Comparison of ENCODE assay signal across 16 cellular contexts in the genomic region with DNA sequence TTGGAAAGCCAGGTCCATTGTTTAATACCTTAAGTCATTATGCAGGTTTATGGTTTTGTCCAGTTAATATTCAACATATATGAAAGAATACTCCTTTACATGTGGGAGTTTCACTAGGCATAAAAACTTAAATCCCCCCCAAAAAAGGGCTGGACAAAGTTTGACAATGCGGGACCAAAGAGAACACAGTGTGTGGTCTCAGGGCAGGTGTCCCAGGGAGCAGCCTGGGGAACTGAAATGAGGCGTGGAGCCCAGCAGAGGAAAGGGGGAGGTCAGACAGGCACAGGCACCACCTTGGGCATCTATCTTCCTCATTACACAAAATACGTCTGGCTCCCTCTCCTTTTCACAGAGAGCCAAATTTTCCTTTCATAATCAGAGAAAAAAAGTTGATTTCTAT. TPM values are rescaled to one million over a fixed set of nuclear protein-coding genes. Genes with fewer than 3 reads are reported as not detected.
"Had no signal": no experiment of that assay in that cellular context is flagged by ENCODE, and none has a peak within 500 bp of the region (broad histone marks: within the 10 kb centered on the region; RNA-seq: fewer than 3 reads in every experiment).

No MANE protein-coding gene starts in this region.

- H3K27ac ChIP-seq: adrenal gland, epithelial cell of prostate, foreskin keratinocyte, ovary, sigmoid colon had no signal

- DNase-seq: activated CD4-positive, alpha-beta T cell treated with anti-CD3 and anti-CD28 coated beads for 36 hours; activated CD4-positive, alpha-beta T cell treated with anti-CD3 and anti-CD28 coated beads, Interleukin-2, amount 50 U/mL, for 48 hours; activated gamma-delta T cell treated with Interleukin-2 at 50 U/mL for 16 hours; adrenal gland; effector memory CD8-positive, alpha-beta T cell; foreskin keratinocyte; kidney; mesendoderm; natural killer cell; ovary; sigmoid colon; stimulated activated CD8-positive, alpha-beta memory T cell treated with anti-CD3 and anti-CD28 coated beads, Interleukin-4, amount 100 ng/mL, for 48 hours; stimulated activated naive CD4-positive, alpha-beta T cell had no signal

- H3K9me3 Mint-ChIP-seq: activated naive CD4-positive, alpha-beta T cell treated with anti-CD3 and anti-CD28 coated beads, Interleukin-2, amount 50 U/mL, for 72 hours; activated T-helper 1 cell treated with anti-CD3 and anti-CD28 coated beads, Interleukin-12 subunit alpha, Interleukin-12 subunit beta, Interleukin-2, Interleukin-4 antibody, amounts not matched to agents 30 ng/mL and 10 ng/mL and 1 ng/mL, durations not matched to agents 14 hours and 24 hours and 36 hours; effector memory CD8-positive, alpha-beta T cell; natural killer cell had no signal

- H3K9me3 ChIP-seq: adrenal gland, ovary, sigmoid colon had no signal

- H3K4me1 ChIP-seq: adrenal gland, foreskin keratinocyte, sigmoid colon had no signal

- H3K4me3 Mint-ChIP-seq: activated CD4-positive, alpha-beta T cell treated with anti-CD3 and anti-CD28 coated beads for 36 hours; activated T-helper 1 cell treated with anti-CD3 and anti-CD28 coated beads, Interleukin-12 subunit alpha, Interleukin-12 subunit beta, Interleukin-2, Interleukin-4 antibody, amounts not matched to agents 30 ng/mL and 10 ng/mL and 1 ng/mL, durations not matched to agents 14 hours and 24 hours and 36 hours; effector memory CD8-positive, alpha-beta T cell; natural killer cell had no signal

- H3K36me3 ChIP-seq: adrenal gland, ovary, sigmoid colon had no signal

- H3K4me3 ChIP-seq: adrenal gland, ovary, sigmoid colon had no signal

- H3K27ac Mint-ChIP-seq: activated CD4-positive, alpha-beta T cell treated with anti-CD3 and anti-CD28 coated beads for 36 hours; activated T-helper 1 cell treated with anti-CD3 and anti-CD28 coated beads, Interleukin-12 subunit alpha, Interleukin-12 subunit beta, Interleukin-2, Interleukin-4 antibody, amounts not matched to agents 30 ng/mL and 10 ng/mL and 1 ng/mL, durations not matched to agents 14 hours and 24 hours and 36 hours; effector memory CD8-positive, alpha-beta T cell; natural killer cell had no signal

- H3K27me3 Mint-ChIP-seq: effector memory CD8-positive, alpha-beta T cell had no signal

- H3K4me1 Mint-ChIP-seq: activated CD4-positive, alpha-beta T cell treated with anti-CD3 and anti-CD28 coated beads for 36 hours; natural killer cell had no signal

- H3K27me3 ChIP-seq: adrenal gland, foreskin keratinocyte, ovary, sigmoid colon had no signal

- ATAC-seq: activated CD4-positive, alpha-beta T cell treated with anti-CD3 and anti-CD28 coated beads for 36 hours; activated naive CD4-positive, alpha-beta T cell treated with anti-CD3 and anti-CD28 coated beads, Interleukin-2, amount 50 U/mL, for 72 hours; effector memory CD8-positive, alpha-beta T cell; foreskin keratinocyte; natural killer cell had no signal

- H3K36me3 Mint-ChIP-seq: activated naive CD4-positive, alpha-beta T cell treated with anti-CD3 and anti-CD28 coated beads, Interleukin-2, amount 50 U/mL, for 72 hours; natural killer cell had no signal

RNA-seq across cellular contexts. Expression of a gene that starts 22.5 kb away (rescaled TPM):
- total RNA-seq: activated T-helper 1 cell treated with anti-CD3 and anti-CD28 coated beads, Interleukin-12 subunit alpha, Interleukin-12 subunit beta, Interleukin-2, Interleukin-4 antibody, amounts not matched to agents 30 ng/mL and 10 ng/mL and 1 ng/mL, durations not matched to agents 14 hours and 24 hours and 36 hours had no signal
